8 cellular contexts compared by ENCODE assay signal in the genomic region with DNA sequence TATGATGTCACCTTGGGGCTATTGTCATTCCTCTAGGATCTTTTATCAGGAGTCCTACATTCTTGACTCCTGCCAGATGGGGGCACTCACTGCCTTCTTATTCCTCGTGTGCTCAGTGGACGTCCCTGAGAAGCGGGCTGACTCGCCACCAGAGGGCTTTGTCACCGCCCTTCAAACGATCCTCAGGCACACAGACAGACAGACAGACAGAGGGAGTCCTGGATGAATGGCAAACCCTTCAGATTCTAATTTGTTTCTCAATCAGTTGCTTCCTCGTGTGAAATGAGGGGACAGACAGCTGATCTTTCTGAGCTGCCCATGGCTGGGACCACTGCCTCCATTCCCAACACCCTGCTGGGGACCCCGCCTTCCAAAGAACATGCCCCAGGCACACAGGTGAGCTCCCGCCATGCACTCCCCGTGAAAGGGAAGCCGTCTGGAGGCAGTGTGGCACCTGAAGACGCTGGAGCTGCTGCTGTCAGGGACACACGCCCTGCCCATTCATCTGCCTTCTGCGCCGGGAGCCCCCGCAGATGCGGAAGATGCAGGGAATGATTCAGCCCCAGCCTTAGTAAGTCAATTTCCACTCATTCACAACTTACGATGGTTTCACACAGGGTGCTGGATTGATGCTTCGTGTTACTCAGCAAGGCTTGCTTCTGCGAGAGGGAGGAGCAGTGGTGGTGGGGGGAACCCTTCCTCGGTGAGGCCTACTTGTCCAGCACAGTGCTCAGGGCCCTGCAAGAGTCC. TPM values are rescaled to one million over a fixed set of nuclear protein-coding genes. Genes with fewer than 3 reads are reported as not detected.
DNase-seq lines count a peak whose midpoint lies in the region; ATAC-seq and TF ChIP-seq lines count a peak whose summit lies in the region.

No MANE protein-coding gene starts in this region.

- TF ChIP-seq CTCF in GM12865 (IDR thresholded peaks at IDR 0.05; ENCODE audit: insufficient read depth, low read depth, low read length, missing control alignments), result peak; percentile 66

- DNase-seq in GM12865 (ENCODE audit: low read depth), result peak; percentile 86
- DNase-seq in NCI-H446 (lab: John Stamatoyannopoulos, UW), result peak; percentile 60 to 88
- DNase-seq in activated CD4-positive, alpha-beta T cell treated with anti-CD3 and anti-CD28 coated beads for 48 hours, result peak; percentile 79
- DNase-seq in dermis microvascular lymphatic vessel endothelial cell (ENCODE audit: low read depth in 2 of 2), result peak; percentile 80 to 90
- peak; percentile 81 for DNase-seq in left lobe of liver (ENCODE audit: low spot score)
- DNase-seq in stimulated activated CD4-positive, alpha-beta T cell treated with anti-CD3 and anti-CD28 coated beads, Interleukin-4, amount 100 ng/mL, for 48 hours (ENCODE audit: low read depth in 2 of 2), result peak; percentile 51 to 59

- ATAC-seq in HG03139 (IDR thresholded peaks at IDR 0.05; ENCODE audit: unreplicated experiment) (peak; percentile 85), left lobe of liver (peak; percentile 100), GM21390 (IDR thresholded peaks at IDR 0.05; ENCODE audit: unreplicated experiment) (no peak)

- no peak overlapping the region for H3K4me3 ChIP-seq in GM12865 (ENCODE audit: low read depth, low read length)

RNA-seq across cellular contexts. Expression of gene SH3PXD2B, which starts 24.9 kb away (rescaled TPM):
- total RNA-seq in dermis microvascular lymphatic vessel endothelial cell (12.5 and 24.3 TPM in 2 replicates), left lobe of liver (3.8 TPM)
